ENCODE assay signal across 1 cellular context in the genomic region with DNA sequence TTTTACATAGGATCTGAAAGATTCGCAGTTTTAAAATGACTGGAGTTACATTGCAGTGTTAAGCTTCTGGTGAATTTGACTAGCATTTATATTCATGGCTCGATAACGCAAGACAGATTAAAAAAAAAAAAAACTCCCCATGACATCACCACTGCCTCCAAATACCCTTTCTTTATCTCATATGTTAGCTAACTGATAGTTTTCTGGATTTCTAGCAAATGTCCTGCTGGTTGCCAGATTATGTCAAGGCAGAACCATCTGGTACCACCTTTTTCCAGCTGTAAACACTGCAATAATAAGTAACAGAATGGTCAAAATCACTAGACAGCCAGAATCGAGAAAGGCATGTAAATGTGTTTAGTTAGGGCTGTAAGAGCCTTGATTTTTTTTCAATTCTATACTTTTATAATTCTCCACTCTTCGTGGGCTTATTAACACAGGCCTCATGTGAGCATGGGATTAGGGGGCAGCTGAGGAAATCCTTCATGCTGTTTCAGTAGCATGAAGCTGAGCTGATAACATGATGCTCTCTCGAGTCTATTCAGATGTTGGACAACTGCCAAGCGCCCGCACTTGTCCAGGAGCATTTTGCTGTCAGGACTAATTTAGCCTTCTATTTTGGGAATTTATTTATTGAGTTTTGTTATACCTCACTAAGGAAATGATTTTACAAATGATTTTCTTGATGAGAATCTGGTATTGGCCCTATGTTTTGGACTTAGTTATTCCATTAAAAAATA.
TF ChIP-seq lines count a peak whose summit lies in the region.

No MANE protein-coding gene starts in this region.

TF ChIP-seq in HEK293, 187 proteins besides CTCF, POLR2A, EP300 and RAD21 (continued from another document):
- TF ChIP-seq PRDM6 (tag by site-specific recombination; IDR thresholded peaks at IDR 0.05) (peak; percentile 82), ZNF248 (tag by site-specific recombination; IDR thresholded peaks at IDR 0.05) (no peak), ZNF549 (tag by site-specific recombination; IDR thresholded peaks at IDR 0.05) (no peak), ZNF24 (tag by site-specific recombination; IDR thresholded peaks at IDR 0.05) (no peak), ZNF202 (tag by site-specific recombination; IDR thresholded peaks at IDR 0.05; ENCODE audit: borderline replicate concordance) (no peak), ZNF2 (tag by site-specific recombination; IDR thresholded peaks at IDR 0.05) (no peak), ATF2 (tag by site-specific recombination; IDR thresholded peaks at IDR 0.05; ENCODE audit: low read depth) (0 out of 2 replicates have a peak, but pooled peaks have one; percentile 38), ZNF707 (tag by site-specific recombination; IDR thresholded peaks at IDR 0.05) (no peak), ZBTB48 (tag by site-specific recombination; IDR thresholded peaks at IDR 0.05) (no peak), KLF9 (tag by site-specific recombination; IDR thresholded peaks at IDR 0.05; ENCODE audit: low read depth) (no peak), TRIM28 (IDR thresholded peaks at IDR 0.05; ENCODE audit: borderline replicate concordance, low read length) (0 out of 2 replicates have a peak, but pooled peaks have one; percentile 49), ZNF791 (tag by site-specific recombination; IDR thresholded peaks at IDR 0.05) (no peak), OSR2 (tag by site-specific recombination; IDR thresholded peaks at IDR 0.05) (peak; percentile 90), ZIC2 (tag by site-specific recombination; IDR thresholded peaks at IDR 0.05) (peak; percentile 48), ZNF335 (tag by site-specific recombination; conservative IDR thresholded peaks at IDR 0.05) (peak; percentile 23; the same call in 1 of the 2 replicates), IKZF3 (tag by site-specific recombination; IDR thresholded peaks at IDR 0.05) (0 out of 2 replicates have a peak, but pooled peaks have one; percentile 24), ZNF473 (tag by site-specific recombination; IDR thresholded peaks at IDR 0.05) (no peak), PRDM10 (tag by site-specific recombination; IDR thresholded peaks at IDR 0.05) (peak; percentile 29; the same call in 1 of the 2 replicates), ZNF747 (tag by site-specific recombination; IDR thresholded peaks at IDR 0.05) (no peak), ZNF654 (tag by site-specific recombination; IDR thresholded peaks at IDR 0.05; ENCODE audit: low read depth) (no peak), ZBTB21 (tag by site-specific recombination; IDR thresholded peaks at IDR 0.05) (peak; percentile 60), ZNF660 (tag by site-specific recombination; IDR thresholded peaks at IDR 0.05) (peak; percentile 30; the same call in 1 of the 2 replicates), ZNF501 (tag by site-specific recombination; IDR thresholded peaks at IDR 0.05) (no peak), ZNF830 (tag by site-specific recombination; IDR thresholded peaks at IDR 0.05; ENCODE audit: low read depth) (no peak), WT1 (tag by site-specific recombination; IDR thresholded peaks at IDR 0.05) (no peak), ZNF701 (tag by site-specific recombination; IDR thresholded peaks at IDR 0.05) (no peak), ZNF843 (tag by site-specific recombination; IDR thresholded peaks at IDR 0.05) (no peak), ZNF560 (tag by site-specific recombination; IDR thresholded peaks at IDR 0.05; ENCODE audit: borderline replicate concordance) (no peak), ZNF596 (tag by site-specific recombination; IDR thresholded peaks at IDR 0.05) (no peak), BCL11A (tag by site-specific recombination; IDR thresholded peaks at IDR 0.05; ENCODE audit: low read depth) (no peak), ZBTB8A (tag by site-specific recombination; IDR thresholded peaks at IDR 0.05) (no peak)
- TF ChIP-seq, protein P1, sequence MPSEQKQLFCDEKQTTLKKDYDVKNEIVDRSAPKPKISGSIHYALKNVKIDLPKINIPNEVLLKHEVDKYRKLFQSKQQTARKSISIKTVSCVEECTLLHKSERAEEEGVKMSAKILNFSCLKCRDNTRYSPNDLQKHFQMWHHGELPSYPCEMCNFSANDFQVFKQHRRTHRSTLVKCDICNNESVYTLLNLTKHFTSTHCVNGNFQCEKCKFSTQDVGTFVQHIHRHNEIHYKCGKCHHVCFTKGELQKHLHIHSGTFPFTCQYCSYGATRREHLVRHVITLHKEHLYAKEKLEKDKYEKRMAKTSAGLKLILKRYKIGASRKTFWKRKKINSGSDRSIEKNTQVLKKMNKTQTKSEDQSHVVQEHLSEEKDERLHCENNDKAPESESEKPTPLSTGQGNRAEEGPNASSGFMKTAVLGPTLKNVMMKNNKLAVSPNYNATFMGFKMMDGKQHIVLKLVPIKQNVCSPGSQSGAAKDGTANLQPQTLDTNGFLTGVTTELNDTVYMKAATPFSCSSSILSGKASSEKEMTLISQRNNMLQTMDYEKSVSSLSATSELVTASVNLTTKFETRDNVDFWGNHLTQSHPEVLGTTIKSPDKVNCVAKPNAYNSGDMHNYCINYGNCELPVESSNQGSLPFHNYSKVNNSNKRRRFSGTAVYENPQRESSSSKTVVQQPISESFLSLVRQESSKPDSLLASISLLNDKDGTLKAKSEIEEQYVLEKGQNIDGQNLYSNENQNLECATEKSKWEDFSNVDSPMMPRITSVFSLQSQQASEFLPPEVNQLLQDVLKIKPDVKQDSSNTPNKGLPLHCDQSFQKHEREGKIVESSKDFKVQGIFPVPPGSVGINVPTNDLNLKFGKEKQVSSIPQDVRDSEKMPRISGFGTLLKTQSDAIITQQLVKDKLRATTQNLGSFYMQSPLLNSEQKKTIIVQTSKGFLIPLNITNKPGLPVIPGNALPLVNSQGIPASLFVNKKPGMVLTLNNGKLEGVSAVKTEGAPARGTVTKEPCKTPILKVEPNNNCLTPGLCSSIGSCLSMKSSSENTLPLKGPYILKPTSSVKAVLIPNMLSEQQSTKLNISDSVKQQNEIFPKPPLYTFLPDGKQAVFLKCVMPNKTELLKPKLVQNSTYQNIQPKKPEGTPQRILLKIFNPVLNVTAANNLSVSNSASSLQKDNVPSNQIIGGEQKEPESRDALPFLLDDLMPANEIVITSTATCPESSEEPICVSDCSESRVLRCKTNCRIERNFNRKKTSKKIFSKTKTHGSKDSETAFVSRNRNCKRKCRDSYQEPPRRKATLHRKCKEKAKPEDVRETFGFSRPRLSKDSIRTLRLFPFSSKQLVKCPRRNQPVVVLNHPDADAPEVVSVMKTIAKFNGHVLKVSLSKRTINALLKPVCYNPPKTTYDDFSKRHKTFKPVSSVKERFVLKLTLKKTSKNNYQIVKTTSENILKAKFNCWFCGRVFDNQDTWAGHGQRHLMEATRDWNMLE (tag by site-specific recombination; conservative IDR thresholded peaks at IDR 0.05; ENCODE audit: low read depth) = no peak
- TF ChIP-seq, protein P2, sequence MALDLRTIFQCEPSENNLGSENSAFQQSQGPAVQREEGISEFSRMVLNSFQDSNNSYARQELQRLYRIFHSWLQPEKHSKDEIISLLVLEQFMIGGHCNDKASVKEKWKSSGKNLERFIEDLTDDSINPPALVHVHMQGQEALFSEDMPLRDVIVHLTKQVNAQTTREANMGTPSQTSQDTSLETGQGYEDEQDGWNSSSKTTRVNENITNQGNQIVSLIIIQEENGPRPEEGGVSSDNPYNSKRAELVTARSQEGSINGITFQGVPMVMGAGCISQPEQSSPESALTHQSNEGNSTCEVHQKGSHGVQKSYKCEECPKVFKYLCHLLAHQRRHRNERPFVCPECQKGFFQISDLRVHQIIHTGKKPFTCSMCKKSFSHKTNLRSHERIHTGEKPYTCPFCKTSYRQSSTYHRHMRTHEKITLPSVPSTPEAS (tag by site-specific recombination; IDR thresholded peaks at IDR 0.05) = no peak
- TF ChIP-seq, protein P3, sequence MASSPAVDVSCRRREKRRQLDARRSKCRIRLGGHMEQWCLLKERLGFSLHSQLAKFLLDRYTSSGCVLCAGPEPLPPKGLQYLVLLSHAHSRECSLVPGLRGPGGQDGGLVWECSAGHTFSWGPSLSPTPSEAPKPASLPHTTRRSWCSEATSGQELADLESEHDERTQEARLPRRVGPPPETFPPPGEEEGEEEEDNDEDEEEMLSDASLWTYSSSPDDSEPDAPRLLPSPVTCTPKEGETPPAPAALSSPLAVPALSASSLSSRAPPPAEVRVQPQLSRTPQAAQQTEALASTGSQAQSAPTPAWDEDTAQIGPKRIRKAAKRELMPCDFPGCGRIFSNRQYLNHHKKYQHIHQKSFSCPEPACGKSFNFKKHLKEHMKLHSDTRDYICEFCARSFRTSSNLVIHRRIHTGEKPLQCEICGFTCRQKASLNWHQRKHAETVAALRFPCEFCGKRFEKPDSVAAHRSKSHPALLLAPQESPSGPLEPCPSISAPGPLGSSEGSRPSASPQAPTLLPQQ (tag by site-specific recombination; IDR thresholded peaks at IDR 0.05) = no peak
